16 cellular contexts compared by ENCODE assay signal in genomic region chr20:51516855-51517254, GRCh38. TPM values are rescaled to one million over a fixed set of nuclear protein-coding genes. Genes with fewer than 3 reads are reported as not detected.
DNase-seq lines count a peak whose midpoint lies in the region; ATAC-seq, FAIRE-seq and TF ChIP-seq lines count a peak whose summit lies in the region.
"Had no signal": no experiment of that assay in that cellular context is flagged by ENCODE, and none has a peak within 500 bp of the region (broad histone marks: within the 10 kb centered on the region; RNA-seq: fewer than 3 reads in every experiment).

No MANE protein-coding gene starts in this region.

- H3K36me3 Mint-ChIP-seq in activated T-helper 17 cell treated with anti-CD3 and anti-CD28 coated beads, Interleukin-2, amount 50 U/mL, for 72 hours (ENCODE audit: low read depth), result peaks cover 100% of the 10 kb centered on the region
- H3K36me3 Mint-ChIP-seq in neural crest cell (ENCODE audit: low read depth), result no peaks in the 10 kb centered on the region
- H3K36me3 Mint-ChIP-seq in chondrocyte (ENCODE audit: low read depth), result peaks cover 2% of the 10 kb centered on the region

- DNase-seq in HepG2 (ENCODE audit: low spot score) (no peak), right lobe of liver (no peak), neural crest cell (ENCODE audit: low read depth, low spot score) (no peak), mesenchymal stem cell (no peak), chondrocyte (ENCODE audit: low spot score) (no peak), SIG-M5 treated with dmso at 0.1 percent for 504 hours (lab: John Stamatoyannopoulos, UW; ENCODE audit: unreplicated experiment) (no peak)
- DNase-seq: ACHN; CD4-positive, alpha-beta T cell; COR-L47; DMS153; GF-D8; HCEC 1CT; HFFc6 had no signal

- H3K4me3 ChIP-seq in HepG2 (replicated peaks in 1 of 3; ENCODE audit: insufficient read depth in 1 of 3, low read depth in 2 of 3, low read length in 3 of 3), result no peak overlapping the region
- no peak overlapping the region for H3K4me3 ChIP-seq in right lobe of liver
- H3K4me3 ChIP-seq in mesenchymal stem cell (ENCODE audit: insufficient read depth in 1 of 2, low read depth in 1 of 2, low read length in 2 of 2), result no peak overlapping the region
- H3K4me3 ChIP-seq: BLaER1 treated with 17β-estradiol and CSF1 and Interleukin-3, amounts not matched to agents 10 nM and 100 nM had no signal

- H4K8ac ChIP-seq in mesenchymal stem cell (ENCODE audit: low read length), result no peak overlapping the region

- in situ Hi-C loops in HepG2 (cut with HindIII; ENCODE audit: extremely low pct_ligation_motif_present, low pct_unique_long_range_greater_than_20kb), result no loop called here

- peaks cover 15 to 36% of the 10 kb centered on the region in 2 experiments for H3K36me3 ChIP-seq in HepG2 (replicated peaks in 1 of 2; ENCODE audit: control insufficient read depth in 1 of 2, insufficient read depth in 2 of 2, low read length in 2 of 2)
- peaks cover 0 to 17% (median 0%) of the 10 kb centered on the region in 4 donors for H3K36me3 ChIP-seq in right lobe of liver
- no peaks in the 10 kb centered on the region for H3K36me3 ChIP-seq in mesenchymal stem cell (ENCODE audit: control insufficient read depth in 1 of 2, insufficient read depth in 2 of 2, low read depth in 1 of 2, low read length in 2 of 2)

- no peaks in the 10 kb centered on the region for H3K27me3 Mint-ChIP-seq in activated T-helper 17 cell treated with anti-CD3 and anti-CD28 coated beads, Interleukin-2, amount 50 U/mL, for 72 hours
- H3K27me3 Mint-ChIP-seq in neural crest cell (ENCODE audit: low read depth), result no peaks in the 10 kb centered on the region
- H3K27me3 Mint-ChIP-seq in chondrocyte (ENCODE audit: low read depth), result no peaks in the 10 kb centered on the region
- H3K27me3 Mint-ChIP-seq: CD4-positive, alpha-beta T cell had no signal

- no peak overlapping the region for H3K4me3 Mint-ChIP-seq in activated T-helper 17 cell treated with anti-CD3 and anti-CD28 coated beads, Interleukin-2, amount 50 U/mL, for 72 hours
- H3K4me3 Mint-ChIP-seq in neural crest cell, result no peak overlapping the region
- no peak overlapping the region for H3K4me3 Mint-ChIP-seq in chondrocyte (ENCODE audit: unreplicated experiment)
- H3K4me3 Mint-ChIP-seq: CD4-positive, alpha-beta T cell; HFFc6 had no signal

- H4K91ac ChIP-seq in mesenchymal stem cell (ENCODE audit: low read length), result no peak overlapping the region

- no peaks in the 10 kb centered on the region for H3K9me3 ChIP-seq in HepG2 (ENCODE audit: low read length)
- H3K9me3 ChIP-seq in right lobe of liver, result no peaks in the 10 kb centered on the region
- H3K9me3 ChIP-seq in mesenchymal stem cell (ENCODE audit: control insufficient read depth, low read length), result no peaks in the 10 kb centered on the region
- H3K9me3 ChIP-seq: BLaER1 treated with 17β-estradiol and CSF1 and Interleukin-3, amounts not matched to agents 10 nM and 100 nM had no signal

- H2BK5ac ChIP-seq in mesenchymal stem cell (ENCODE audit: low read depth, low read length, poor library complexity, severe bottlenecking), result no peak overlapping the region

- H3K27me3 ChIP-seq in HepG2 (ENCODE audit: control insufficient read depth in 1 of 2, insufficient read depth in 2 of 2, low read length in 2 of 2) (no peaks in the 10 kb centered on the region), right lobe of liver (no peaks in the 10 kb centered on the region), mesenchymal stem cell (ENCODE audit: control insufficient read depth in 1 of 2, insufficient read depth in 1 of 2, low read length in 2 of 2) (peaks cover 0 to 6% of the 10 kb centered on the region in 2 experiments)
- H3K27me3 ChIP-seq: BLaER1 treated with 17β-estradiol and CSF1 and Interleukin-3, amounts not matched to agents 10 nM and 100 nM had no signal

- H3K23ac ChIP-seq in mesenchymal stem cell (ENCODE audit: low read length in 2 of 2), result no peak overlapping the region

- WGBS in HepG2 (ENCODE audit: low lambda C conversion rate), result 98% methylated on average over 7 of the region's 7 CpGs
- 96% methylated on average over 7 of the region's 7 CpGs for WGBS in right lobe of liver (ENCODE audit: insufficient coverage, low coverage, low lambda C conversion rate, missing lambda C conversion rate)
- WGBS in mesenchymal stem cell, result 97% methylated on average over 7 of the region's 7 CpGs

- no peak overlapping the region for H3K4ac ChIP-seq in mesenchymal stem cell (ENCODE audit: low read depth in 1 of 2, low read length in 2 of 2)

- H3K79me2 ChIP-seq in HepG2 (ENCODE audit: insufficient read depth, low read length), result no peaks in the 10 kb centered on the region

- H3K27ac ChIP-seq in HepG2 (ENCODE audit: extremely low read length, insufficient read depth, low read length), result no peak overlapping the region
- H3K27ac ChIP-seq in right lobe of liver, result no peak overlapping the region
- H3K27ac ChIP-seq in mesenchymal stem cell (ENCODE audit: low read length, poor library complexity, severe bottlenecking), result no peak overlapping the region
- H3K27ac ChIP-seq: BLaER1 treated with 17β-estradiol and CSF1 and Interleukin-3, amounts not matched to agents 10 nM and 100 nM had no signal

- no peak overlapping the region for H3K14ac ChIP-seq in mesenchymal stem cell (ENCODE audit: low read length in 2 of 2)

- no peak for TF ChIP-seq RAD21 in HepG2 (CRISPR knock-in tag; IDR thresholded peaks at IDR 0.05)

- BruUV-seq in HepG2 (replicated peaks; lab: Mats Ljungman, UMichigan), result no TSS peak

- no peak for TF ChIP-seq EP300 in HepG2 (IDR thresholded peaks at IDR 0.05; ENCODE audit: low read depth in 2 of 2, low read length in 2 of 2)
- no peak for TF ChIP-seq EP300 in HepG2 (CRISPR knock-in tag; IDR thresholded peaks at IDR 0.05; ENCODE audit: borderline replicate concordance)

- intact Hi-C loops in HepG2 (cut with micrococcal nuclease; ENCODE audit: unreplicated experiment) (no loop called here), right lobe of liver (cut with DNase I) (no loop called here)

- H3K4me2 ChIP-seq in HepG2 (ENCODE audit: low read depth, low read length) (no peak overlapping the region), mesenchymal stem cell (ENCODE audit: low read length, poor library complexity, severe bottlenecking) (no peak overlapping the region)
- H3K4me2 ChIP-seq: BLaER1 treated with 17β-estradiol and CSF1 and Interleukin-3, amounts not matched to agents 10 nM and 100 nM had no signal

- no peak for TF ChIP-seq POLR2A in HepG2 (IDR thresholded peaks at IDR 0.05; ENCODE audit: insufficient read depth in 1 of 2, low read depth in 2 of 2, low read length in 2 of 2)
- no peak for TF ChIP-seq POLR2A in right lobe of liver (IDR thresholded peaks at IDR 0.05)

- POLR2A ChIA-PET in HepG2 (lab: Yijun Ruan, JAX), result no interaction called here

- no peak for TF ChIP-seq CTCF in HepG2 (CRISPR knock-in tag; IDR thresholded peaks at IDR 0.05)
- TF ChIP-seq CTCF in right lobe of liver (IDR thresholded peaks at IDR 0.05), result no peak
- TF ChIP-seq CTCF in neural crest cell (conservative IDR thresholded peaks at IDR 0.05), result no peak
- no peak for TF ChIP-seq CTCF in chondrocyte (IDR thresholded peaks at IDR 0.05)

- peak overlapping the region; percentile 24 for H3K27ac Mint-ChIP-seq in activated T-helper 17 cell treated with anti-CD3 and anti-CD28 coated beads, Interleukin-2, amount 50 U/mL, for 72 hours
- H3K27ac Mint-ChIP-seq in neural crest cell (ENCODE audit: unreplicated experiment) (peak overlapping the region; percentile 50), chondrocyte (ENCODE audit: unreplicated experiment) (no peak overlapping the region)
- H3K27ac Mint-ChIP-seq: CD4-positive, alpha-beta T cell; HFFc6 had no signal

- H2BK12ac ChIP-seq in mesenchymal stem cell (ENCODE audit: low read length in 2 of 2), result no peak overlapping the region

- no peak overlapping the region for H3K9ac ChIP-seq in HepG2 (ENCODE audit: insufficient read depth, low read depth, low read length)
- H3K9ac ChIP-seq in mesenchymal stem cell (ENCODE audit: low read length), result no peak overlapping the region
- H3K9ac ChIP-seq: BLaER1 treated with 17β-estradiol and CSF1 and Interleukin-3, amounts not matched to agents 10 nM and 100 nM had no signal

- no peak for ATAC-seq in HepG2
- ATAC-seq in right lobe of liver, result no peak
- no peak for ATAC-seq in activated T-helper 17 cell treated with anti-CD3 and anti-CD28 coated beads, Interleukin-2, amount 50 U/mL, for 72 hours (replicated peaks)

- no peaks in the 10 kb centered on the region for H4K20me1 ChIP-seq in HepG2 (ENCODE audit: insufficient read depth, low read length)

- CTCF ChIA-PET in HepG2 (lab: Yijun Ruan, JAX; ENCODE audit: low intra/inter-chr PET ratio, low total read pairs), result no interaction called here

- H2AFZ ChIP-seq in HepG2 (ENCODE audit: low read length) (no peak overlapping the region), mesenchymal stem cell (ENCODE audit: low read depth, low read length) (no peak overlapping the region)

- no peaks in the 10 kb centered on the region for H3K79me1 ChIP-seq in mesenchymal stem cell (replicated peaks; ENCODE audit: low read length, poor library complexity, severe bottlenecking)

- H3K4me1 ChIP-seq in HepG2 (ENCODE audit: insufficient read depth, low read length) (no peaks in the 10 kb centered on the region), right lobe of liver (no peaks in the 10 kb centered on the region), mesenchymal stem cell (ENCODE audit: control insufficient read depth, insufficient read depth, low read depth, low read length) (peaks cover 2% of the 10 kb centered on the region)

- H2AK5ac ChIP-seq in mesenchymal stem cell (ENCODE audit: low read length, severe bottlenecking), result no peak overlapping the region

- H3K9me3 Mint-ChIP-seq in activated T-helper 17 cell treated with anti-CD3 and anti-CD28 coated beads, Interleukin-2, amount 50 U/mL, for 72 hours, result no peaks in the 10 kb centered on the region
- H3K9me3 Mint-ChIP-seq in neural crest cell, result no peaks in the 10 kb centered on the region
- no peaks in the 10 kb centered on the region for H3K9me3 Mint-ChIP-seq in chondrocyte (ENCODE audit: low read depth)
- H3K9me3 Mint-ChIP-seq: CD4-positive, alpha-beta T cell; HFFc6 had no signal

- H2BK120ac ChIP-seq in mesenchymal stem cell (ENCODE audit: low read depth, low read length), result no peak overlapping the region

- no peak overlapping the region for H2BK15ac ChIP-seq in mesenchymal stem cell (ENCODE audit: low read depth, poor library complexity, severe bottlenecking)

- H3K18ac ChIP-seq in mesenchymal stem cell (ENCODE audit: low read depth in 1 of 2, low read length in 2 of 2), result no peak overlapping the region

- peaks cover 46% of the 10 kb centered on the region for H3K4me1 Mint-ChIP-seq in activated T-helper 17 cell treated with anti-CD3 and anti-CD28 coated beads, Interleukin-2, amount 50 U/mL, for 72 hours
- H3K4me1 Mint-ChIP-seq in neural crest cell (peaks cover 5% of the 10 kb centered on the region), chondrocyte (ENCODE audit: low read depth) (peaks cover 9% of the 10 kb centered on the region)

- FAIRE-seq in HepG2 (lab: Jason Lieb, UNC), result no peak
- FAIRE-seq: D721Med had no signal

RNA-seq across cellular contexts. Expression of gene NFATC2, which starts 25.7 kb away (rescaled TPM):
- total RNA-seq in HepG2 (2016; rRNA removed; fragmentation: Illumina TruSeq; extraction: Trizol), result 3.3 and 8.0 TPM in 2 replicates
- total RNA-seq in HepG2 (2016; cell fraction: cytosol; rRNA removed; fragmentation: Illumina TruSeq; extraction: Trizol; ENCODE audit: low read depth), result 4.1 and 4.9 TPM in 2 replicates
- 2.6 and 7.7 TPM in 2 replicates for total RNA-seq in HepG2 (2016; cell fraction: insoluble cytoplasmic fraction; rRNA removed; fragmentation: Illumina TruSeq; extraction: Trizol)
- total RNA-seq in HepG2 (2016; cell fraction: membrane; rRNA removed; fragmentation: Illumina TruSeq; extraction: Trizol), result 4.2 TPM in 2 replicates
- 8.5 and 9.9 TPM in 2 replicates for total RNA-seq in HepG2 (2016; cell fraction: nucleus; rRNA removed; fragmentation: Illumina TruSeq; extraction: Trizol)
- 1.9 TPM in 2 replicates for polyA plus RNA-seq in HepG2 (2011; rRNA removed)
- 0.85 and 1.7 TPM in 2 replicates for polyA plus RNA-seq in HepG2 (2011; cell fraction: cytosol; rRNA removed)
- 6.8 and 7.7 TPM in 2 replicates for polyA plus RNA-seq in HepG2 (2011; cell fraction: nucleus; rRNA removed)
- 5.7 and 6.1 TPM in 2 replicates for polyA plus RNA-seq in HepG2 (2012)
- polyA plus RNA-seq in HepG2 (2016; cell fraction: cytosol; fragmentation: Illumina TruSeq; extraction: Trizol; ENCODE audit: low read depth), result 0.31 and 0.43 TPM in 2 replicates
- polyA plus RNA-seq in HepG2 (2016; cell fraction: insoluble cytoplasmic fraction; fragmentation: Illumina TruSeq; extraction: Trizol; ENCODE audit: low read depth), result 7.2 and 8.9 TPM in 2 replicates
- 1.2 and 1.4 TPM in 2 replicates for polyA plus RNA-seq in HepG2 (2016; cell fraction: membrane; fragmentation: Illumina TruSeq; extraction: Trizol; ENCODE audit: low read depth)
- 11.5 and 12.3 TPM in 2 replicates for polyA plus RNA-seq in HepG2 (2016; cell fraction: nucleus; fragmentation: Illumina TruSeq; extraction: Trizol; ENCODE audit: insufficient read depth, low read depth)
- 3.3 TPM in 1 of 2 replicates, not detected in the other for polyA minus RNA-seq in HepG2 (2011; rRNA and poly(A)+ RNA removed; ENCODE audit: low replicate concordance)
- 4.3 and 5.8 TPM in 2 replicates for polyA minus RNA-seq in HepG2 (2011; cell fraction: cytosol; rRNA and poly(A)+ RNA removed)
- polyA minus RNA-seq in HepG2 (2011; cell fraction: nucleus; rRNA and poly(A)+ RNA removed), result 7.7 and 8.2 TPM in 2 replicates
- total RNA-seq in right lobe of liver, result 1 to 10 TPM; 3.9 to 7.1 (median 4.7) TPM
- total RNA-seq in activated T-helper 17 cell treated with anti-CD3 and anti-CD28 coated beads, Interleukin-2, amount 50 U/mL, for 72 hours, result 10 to 100 TPM; 29.4 to 41.1 TPM
- total RNA-seq in neural crest cell, result 1.9 and 2.0 TPM in 2 replicates
- 3.8 TPM for polyA plus RNA-seq in mesenchymal stem cell (2013, experiment 1 of 2)
- polyA plus RNA-seq in mesenchymal stem cell (2013, experiment 2 of 2), result 3.6 TPM
- total RNA-seq in chondrocyte, result 2.0 to 2.6 TPM (median 2.2 TPM) in 3 replicates
